ENCODE assay signal across 8 cellular contexts in the genomic region with DNA sequence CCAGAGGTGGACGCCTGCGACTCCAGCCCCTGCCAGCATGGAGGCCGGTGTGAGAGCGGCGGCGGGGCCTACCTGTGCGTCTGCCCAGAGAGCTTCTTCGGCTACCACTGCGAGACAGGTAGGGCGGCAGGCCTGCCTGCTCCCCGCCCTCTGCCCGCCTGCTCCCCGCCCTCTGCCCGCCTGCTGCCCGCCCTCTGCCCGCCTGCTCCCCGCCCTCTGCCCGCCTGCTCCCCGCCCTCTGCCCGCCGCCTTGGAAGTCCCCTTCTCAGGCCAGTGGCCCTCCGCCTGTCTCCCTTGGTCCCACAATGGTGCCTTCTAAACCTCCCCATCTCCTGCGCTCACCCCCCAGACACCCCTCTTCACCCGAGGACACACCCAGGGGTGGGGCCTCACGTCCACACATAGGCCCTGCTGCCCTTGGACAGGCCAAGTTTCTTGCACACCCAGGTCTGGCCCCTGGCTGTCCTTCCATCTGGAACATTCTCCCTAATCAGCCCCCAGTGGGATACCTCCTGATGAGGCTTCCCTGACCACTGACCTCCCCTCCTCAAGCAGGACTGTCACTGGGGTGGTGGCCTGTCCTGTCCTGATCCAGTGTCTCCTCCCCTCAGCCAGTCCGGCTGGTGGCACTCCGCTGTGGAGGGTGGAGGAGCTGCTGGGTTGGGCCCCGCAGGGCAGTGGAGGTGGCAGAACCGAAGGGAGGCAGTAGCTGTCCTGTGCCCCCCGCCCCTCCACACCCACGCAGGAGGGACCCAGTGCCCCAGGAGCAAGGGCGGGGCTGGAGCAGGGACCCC. TPM values are rescaled to one million over a fixed set of nuclear protein-coding genes. Genes with fewer than 3 reads are reported as not detected.
DNase-seq lines count a peak whose midpoint lies in the region; ATAC-seq, FAIRE-seq and TF ChIP-seq lines count a peak whose summit lies in the region.

No MANE protein-coding gene starts in this region.

- H3K36me3 ChIP-seq in HEK293 (ENCODE audit: control insufficient read depth in 2 of 2, insufficient read depth in 1 of 2, low read length in 2 of 2) (no peaks in the 10 kb centered on the region), endothelial cell of umbilical vein (ENCODE audit: control insufficient read depth in 2 of 2, extremely low read depth in 1 of 2, insufficient read depth in 2 of 2, low read length in 2 of 2) (no peaks in the 10 kb centered on the region)

- BruUV-seq in endothelial cell of umbilical vein (replicated peaks; lab: Mats Ljungman, UMichigan): no TSS peak

- dilution Hi-C loops in endothelial cell of umbilical vein (cut with MboI; ENCODE audit: extremely low pct_ligation_motif_present, low sequenced_read_pairs): no loop called here

- peak; percentile 22 to 40 for DNase-seq in activated CD4-positive, alpha-beta T cell treated with anti-CD3 and anti-CD28 coated beads for 24 hours (ENCODE audit: low read depth in 2 of 2)
- peak; percentile 4 for DNase-seq in endothelial cell of umbilical vein (ENCODE audit: low read depth, low spot score)
- DNase-seq in renal cortical epithelial cell (ENCODE audit: low read depth): peak; percentile 3
- DNase-seq in pons (ENCODE audit: low spot score): no peak
- DNase-seq in ecto neural progenitor cell (ENCODE audit: low spot score): no peak
- no peak for DNase-seq in NCI-H748 treated with DMSO at 0.1 percent for 48 hours (lab: John Stamatoyannopoulos, UW)

- H3K4me2 ChIP-seq in endothelial cell of umbilical vein (ENCODE audit: insufficient read depth, low read length): no peak overlapping the region

- no peak overlapping the region for H2AFZ ChIP-seq in endothelial cell of umbilical vein (ENCODE audit: low read depth, low read length)

- H3K9me1 ChIP-seq in endothelial cell of umbilical vein (replicated peaks; ENCODE audit: control insufficient read depth, extremely low read depth, insufficient read depth, low read length): no peaks in the 10 kb centered on the region

- H4K20me1 ChIP-seq in endothelial cell of umbilical vein (replicated peaks; ENCODE audit: control insufficient read depth, extremely low read depth, insufficient read depth, low read length): no peaks in the 10 kb centered on the region

- intact Hi-C loops in endothelial cell of umbilical vein (cut with micrococcal nuclease): no loop called here

- POLR2A ChIA-PET in HEK293 (lab: Yijun Ruan, JAX): no interaction called here
- POLR2A ChIA-PET in endothelial cell of umbilical vein (lab: Charles Lee): no interaction called here

- CTCF ChIA-PET in HEK293 (lab: Yijun Ruan, JAX) (interaction anchor here (1.0 kb wide), 1 partner anchor 14 kb away, joined by 4 read pairs; no protein-coding TSS in a partner anchor), endothelial cell of umbilical vein (lab: Charles Lee) (interaction anchor here (1.0 to 1.3 kb wide), 2 partner anchors 14 to 150 kb away, joined by 3 to 4 read pairs; no protein-coding TSS in a partner anchor)

- H3K9ac ChIP-seq in endothelial cell of umbilical vein (replicated peaks; ENCODE audit: extremely low read depth, insufficient read depth, low read length): no peak overlapping the region

- no peak overlapping the region for H3K4me3 ChIP-seq in HEK293 (ENCODE audit: low read depth, low read length)
- no peak overlapping the region for H3K4me3 ChIP-seq in endothelial cell of umbilical vein (replicated peaks in 1 of 3; ENCODE audit: insufficient read depth in 1 of 3, low read depth in 1 of 3, low read length in 3 of 3)

- FAIRE-seq in endothelial cell of umbilical vein (lab: Jason Lieb, UNC): no peak

- TF ChIP-seq CTCF in HEK293 (tag by site-specific recombination; IDR thresholded peaks at IDR 0.05) (no peak), endothelial cell of umbilical vein (IDR thresholded peaks at IDR 0.05; ENCODE audit: extremely low read depth in 1 of 2, insufficient read depth in 1 of 2, low read depth in 1 of 2, low read length in 2 of 2) (no peak)

- H3K4me1 ChIP-seq in HEK293 (ENCODE audit: control insufficient read depth, insufficient read depth, low read length) (no peaks in the 10 kb centered on the region), endothelial cell of umbilical vein (ENCODE audit: control insufficient read depth, extremely low read depth, insufficient read depth, low read length) (no peaks in the 10 kb centered on the region)

- no peaks in the 10 kb centered on the region for H3K27me3 ChIP-seq in endothelial cell of umbilical vein (ENCODE audit: control insufficient read depth in 2 of 2, insufficient read depth in 2 of 2, low read length in 2 of 2)

- H3K27ac ChIP-seq in HEK293 (ENCODE audit: extremely low read depth, low read depth, low read length) (no peak overlapping the region), endothelial cell of umbilical vein (ENCODE audit: insufficient read depth, low read depth, low read length) (no peak overlapping the region)

- no peak for ATAC-seq in GM18870 (IDR thresholded peaks at IDR 0.05; ENCODE audit: unreplicated experiment)

- no peaks in the 10 kb centered on the region for H3K79me2 ChIP-seq in endothelial cell of umbilical vein (ENCODE audit: control insufficient read depth, insufficient read depth, low read length)

- no peaks in the 10 kb centered on the region for H3K9me3 ChIP-seq in HEK293 (ENCODE audit: control insufficient read depth, insufficient read depth, low read depth, low read length)
- no peaks in the 10 kb centered on the region for H3K9me3 ChIP-seq in endothelial cell of umbilical vein (replicated peaks; ENCODE audit: control insufficient read depth, insufficient read depth, low read length)

- TF ChIP-seq POLR2A in endothelial cell of umbilical vein (IDR thresholded peaks at IDR 0.05; ENCODE audit: low read depth, low read length): no peak

TF ChIP-seq in HEK293, 187 proteins besides CTCF, POLR2A, EP300 and RAD21 (continues in another document):
- TF ChIP-seq KLF1 (tag by site-specific recombination; IDR thresholded peaks at IDR 0.05): peak; percentile 67
- no peak for TF ChIP-seq ZNF596 (tag by site-specific recombination; IDR thresholded peaks at IDR 0.05)
- TF ChIP-seq KLF8 (tag by site-specific recombination; IDR thresholded peaks at IDR 0.05): 0 out of 2 replicates have a peak, but pooled peaks have one; percentile 53

TF ChIP-seq in endothelial cell of umbilical vein, 7 proteins besides CTCF, POLR2A, EP300 and RAD21:
- no peak for TF ChIP-seq EZH2 (IDR thresholded peaks at IDR 0.05; ENCODE audit: borderline replicate concordance, low read depth, low read length, severe bottlenecking)
- TF ChIP-seq MAX (IDR thresholded peaks at IDR 0.05; ENCODE audit: insufficient read depth, insufficient read length): no peak
- TF ChIP-seq MYC (IDR thresholded peaks at IDR 0.05; ENCODE audit: low read depth, low read length): no peak
- TF ChIP-seq POLR2AphosphoS5 (IDR thresholded peaks at IDR 0.05; ENCODE audit: insufficient read depth, low read depth, low read length): no peak
- no peak for TF ChIP-seq FOS (IDR thresholded peaks at IDR 0.05; ENCODE audit: borderline replicate concordance, insufficient read depth, low read length)

RNA-seq across cellular contexts. Expression of gene MTERF4, which starts 37.9 kb away (rescaled TPM):
- total RNA-seq in endothelial cell of umbilical vein (14.7 and 24.7 TPM in 2 replicates), renal cortical epithelial cell (30.0 and 44.8 TPM in 2 replicates)
- polyA plus RNA-seq in endothelial cell of umbilical vein: 20.2 and 27.3 TPM in 2 replicates
- 25.3 and 28.8 TPM in 2 replicates for polyA plus RNA-seq in endothelial cell of umbilical vein (2011; cell fraction: cytosol; rRNA removed)
- polyA plus RNA-seq in endothelial cell of umbilical vein (2011; cell fraction: nucleus; rRNA removed): 75.2 and 99.2 TPM in 2 replicates
- polyA plus RNA-seq in endothelial cell of umbilical vein (2012): 23.2 and 30.1 TPM in 2 replicates
- polyA minus RNA-seq in endothelial cell of umbilical vein: 36.1 and 36.8 TPM in 2 replicates
- polyA minus RNA-seq in endothelial cell of umbilical vein (2011; cell fraction: cytosol; rRNA and poly(A)+ RNA removed): 9.4 TPM
- 25.5 and 32.7 TPM in 2 replicates for polyA minus RNA-seq in endothelial cell of umbilical vein (2011; cell fraction: nucleus; rRNA and poly(A)+ RNA removed)

Comparison
In these comparisons a context has a peak if more than half of its experiments do, and no peak if none do; other contexts are left out.
1. DNase-seq: peak in activated CD4-positive, alpha-beta T cell treated with anti-CD3 and anti-CD28 coated beads for 24 hours (2 of 2), endothelial cell of umbilical vein (single experiment) and renal cortical epithelial cell (single experiment); none in pons (single experiment), ecto neural progenitor cell (single experiment) and NCI-H748 treated with DMSO at 0.1 percent for 48 hours (single experiment).